Comparison of ENCODE assay signal across 10 cellular contexts in genomic region chr6:111845441-111845871, GRCh38. TPM values are rescaled to one million over a fixed set of nuclear protein-coding genes. Genes with fewer than 3 reads are reported as not detected.
DNase-seq lines count a peak whose midpoint lies in the region; ATAC-seq, FAIRE-seq and TF ChIP-seq lines count a peak whose summit lies in the region.
"Had no signal": no experiment of that assay in that cellular context is flagged by ENCODE, and none has a peak within 500 bp of the region (broad histone marks: within the 10 kb centered on the region; RNA-seq: fewer than 3 reads in every experiment).

No MANE protein-coding gene starts in this region.

- ATAC-seq in HG02938 (IDR thresholded peaks at IDR 0.05; ENCODE audit: unreplicated experiment), result peak; percentile 60
- no peak for ATAC-seq in activated naive CD8-positive, alpha-beta T cell treated with anti-CD3 and anti-CD28 coated beads, Interleukin-2, amount 10 ng/mL, durations not matched to agents 7 days and 5 days (ENCODE audit: low read depth)

- H3K9me3 ChIP-seq in small intestine (ENCODE audit: control insufficient read depth, low read depth), result no peaks in the 10 kb centered on the region
- no peaks in the 10 kb centered on the region for H3K9me3 ChIP-seq in prostate gland
- H3K9me3 ChIP-seq: thyroid gland had no signal

- no peaks in the 10 kb centered on the region for H3K36me3 ChIP-seq in small intestine (ENCODE audit: control insufficient read depth in 2 of 2, insufficient read depth in 2 of 2, low read length in 2 of 2)
- H3K36me3 ChIP-seq in prostate gland, result no peaks in the 10 kb centered on the region
- H3K36me3 ChIP-seq: thyroid gland had no signal

- H3K4me3 ChIP-seq in small intestine (ENCODE audit: low read depth in 1 of 2, low read length in 2 of 2) (no peak overlapping the region), prostate gland (no peak overlapping the region)
- H3K4me3 ChIP-seq: thyroid gland had no signal

- H3K4me3 Mint-ChIP-seq in activated CD4-positive, alpha-beta memory T cell treated with anti-CD3 and anti-CD28 coated beads for 36 hours, result peak overlapping the region; percentile 14
- no peak overlapping the region for H3K4me3 Mint-ChIP-seq in activated CD4-positive, alpha-beta memory T cell treated with anti-CD3 and anti-CD28 coated beads, Interleukin-2, amount 10 ng/mL, durations not matched to agents 7 days and 5 days
- H3K4me3 Mint-ChIP-seq in activated naive CD8-positive, alpha-beta T cell treated with anti-CD3 and anti-CD28 coated beads, Interleukin-2, amount 10 ng/mL, durations not matched to agents 7 days and 5 days, result peak overlapping the region; percentile 70

- CTCF ChIA-PET in activated CD4-positive, alpha-beta memory T cell treated with anti-CD3 and anti-CD28 coated beads for 36 hours (lab: Charles Lee), result interaction anchor here (0.8 to 2.7 kb wide), 10 partner anchors 21 to 198 kb away, joined by 3 to 7 read pairs (median 3); no protein-coding TSS in a partner anchor
- CTCF ChIA-PET in activated CD4-positive, alpha-beta memory T cell treated with anti-CD3 and anti-CD28 coated beads, Interleukin-2, amount 10 ng/mL, durations not matched to agents 7 days and 5 days (lab: Charles Lee), result interaction anchor here (1.0 to 3.2 kb wide), 2 partner anchors 22 to 25 kb away, joined by 5 to 17 read pairs; no protein-coding TSS in a partner anchor

- no peak for TF ChIP-seq POLR2A in prostate gland (IDR thresholded peaks at IDR 0.05)

- H3K27me3 Mint-ChIP-seq in activated CD4-positive, alpha-beta memory T cell treated with anti-CD3 and anti-CD28 coated beads for 36 hours, result no peaks in the 10 kb centered on the region
- H3K27me3 Mint-ChIP-seq in activated CD4-positive, alpha-beta memory T cell treated with anti-CD3 and anti-CD28 coated beads, Interleukin-2, amount 10 ng/mL, durations not matched to agents 7 days and 5 days, result no peaks in the 10 kb centered on the region
- no peaks in the 10 kb centered on the region for H3K27me3 Mint-ChIP-seq in activated naive CD8-positive, alpha-beta T cell treated with anti-CD3 and anti-CD28 coated beads, Interleukin-2, amount 10 ng/mL, durations not matched to agents 7 days and 5 days

- intact Hi-C loops in activated CD4-positive, alpha-beta memory T cell treated with anti-CD3 and anti-CD28 coated beads for 36 hours (cut with micrococcal nuclease), result no loop called here
- intact Hi-C loops in prostate gland (cut with DNase I), result no loop called here

- H3K27me3 ChIP-seq in small intestine (ENCODE audit: control insufficient read depth in 2 of 2, insufficient read depth in 2 of 2, low read length in 2 of 2) (no peaks in the 10 kb centered on the region), prostate gland (replicated peaks; ENCODE audit: insufficient read depth) (no peaks in the 10 kb centered on the region)
- H3K27me3 ChIP-seq: thyroid gland had no signal

- no peak for FAIRE-seq in small intestine (lab: Jason Lieb, UNC)

- peak overlapping the region; percentile 86 for H3K27ac Mint-ChIP-seq in activated CD4-positive, alpha-beta memory T cell treated with anti-CD3 and anti-CD28 coated beads for 36 hours
- H3K27ac Mint-ChIP-seq in activated CD4-positive, alpha-beta memory T cell treated with anti-CD3 and anti-CD28 coated beads, Interleukin-2, amount 10 ng/mL, durations not matched to agents 7 days and 5 days, result no peak overlapping the region
- no peak overlapping the region for H3K27ac Mint-ChIP-seq in activated naive CD8-positive, alpha-beta T cell treated with anti-CD3 and anti-CD28 coated beads, Interleukin-2, amount 10 ng/mL, durations not matched to agents 7 days and 5 days

- DNase-seq in activated CD4-positive, alpha-beta memory T cell treated with anti-CD3 and anti-CD28 coated beads for 36 hours, result peak; percentile 56
- DNase-seq in activated CD4-positive, alpha-beta memory T cell treated with anti-CD3 and anti-CD28 coated beads, Interleukin-2, amount 10 ng/mL, durations not matched to agents 7 days and 5 days, result no peak
- no peak for DNase-seq in activated naive CD8-positive, alpha-beta T cell treated with anti-CD3 and anti-CD28 coated beads, Interleukin-2, amount 10 ng/mL, durations not matched to agents 7 days and 5 days
- DNase-seq in small intestine (peak; percentile 34), prostate gland (ENCODE audit: low spot score) (no peak)
- no peak for DNase-seq in stimulated activated CD4-positive, alpha-beta T cell treated with anti-CD3 and anti-CD28 coated beads, Interleukin-4, amount 100 ng/mL, for 1 hour
- no peak for DNase-seq in central memory CD4-positive, alpha-beta T cell
- DNase-seq: activated gamma-delta T cell treated with Interleukin-2 at 50 U/mL for 16 hours, thyroid gland had no signal

- no peak for TF ChIP-seq CTCF in prostate gland (IDR thresholded peaks at IDR 0.05)

- H3K4me1 Mint-ChIP-seq in activated CD4-positive, alpha-beta memory T cell treated with anti-CD3 and anti-CD28 coated beads for 36 hours (ENCODE audit: low read depth), result peaks cover 62% of the 10 kb centered on the region
- H3K4me1 Mint-ChIP-seq in activated CD4-positive, alpha-beta memory T cell treated with anti-CD3 and anti-CD28 coated beads, Interleukin-2, amount 10 ng/mL, durations not matched to agents 7 days and 5 days, result peaks cover 17% of the 10 kb centered on the region
- peaks cover 53% of the 10 kb centered on the region for H3K4me1 Mint-ChIP-seq in activated naive CD8-positive, alpha-beta T cell treated with anti-CD3 and anti-CD28 coated beads, Interleukin-2, amount 10 ng/mL, durations not matched to agents 7 days and 5 days

- H3K27ac ChIP-seq in small intestine (ENCODE audit: low read depth in 1 of 2, low read length in 1 of 2) (peak overlapping the region; percentile 32 to 43), prostate gland (no peak overlapping the region)
- H3K27ac ChIP-seq: thyroid gland had no signal

- no peaks in the 10 kb centered on the region for H3K9me3 Mint-ChIP-seq in activated CD4-positive, alpha-beta memory T cell treated with anti-CD3 and anti-CD28 coated beads for 36 hours
- no peaks in the 10 kb centered on the region for H3K9me3 Mint-ChIP-seq in activated CD4-positive, alpha-beta memory T cell treated with anti-CD3 and anti-CD28 coated beads, Interleukin-2, amount 10 ng/mL, durations not matched to agents 7 days and 5 days
- no peaks in the 10 kb centered on the region for H3K9me3 Mint-ChIP-seq in activated naive CD8-positive, alpha-beta T cell treated with anti-CD3 and anti-CD28 coated beads, Interleukin-2, amount 10 ng/mL, durations not matched to agents 7 days and 5 days

- H3K4me1 ChIP-seq in small intestine (ENCODE audit: control insufficient read depth in 2 of 2, insufficient read depth in 1 of 2, low read depth in 1 of 2, low read length in 1 of 2) (peaks cover 2 to 8% of the 10 kb centered on the region in 2 donors), prostate gland (replicated peaks) (no peaks in the 10 kb centered on the region)

- WGBS in small intestine, 3 donors, result 64 to 68% (median 68%) methylated on average over 8 of the region's 8 CpGs
- WGBS in prostate gland, result 91% methylated on average over 8 of the region's 8 CpGs

- POLR2A ChIA-PET in activated CD4-positive, alpha-beta memory T cell treated with anti-CD3 and anti-CD28 coated beads for 36 hours (lab: Charles Lee), result interaction anchor here (0.7 to 3.5 kb wide), 12 partner anchors 12 to 170 kb away, joined by 3 to 26 read pairs (median 3); partner anchors contain the start of gene FYN
- POLR2A ChIA-PET in activated CD4-positive, alpha-beta memory T cell treated with anti-CD3 and anti-CD28 coated beads, Interleukin-2, amount 10 ng/mL, durations not matched to agents 7 days and 5 days (lab: Charles Lee), result interaction anchor here (0.5 to 3.6 kb wide), 11 partner anchors 14 to 94 kb away, joined by 3 to 31 read pairs (median 3); partner anchors contain the start of gene FYN
- POLR2A ChIA-PET in activated naive CD8-positive, alpha-beta T cell treated with anti-CD3 and anti-CD28 coated beads, Interleukin-2, amount 10 ng/mL, durations not matched to agents 7 days and 5 days (lab: Charles Lee), result interaction anchor here (1.0 to 2.6 kb wide), 3 partner anchors 21 to 148 kb away, joined by 3 to 9 read pairs (median 8); partner anchors contain the start of gene FYN

- H3K36me3 Mint-ChIP-seq in activated CD4-positive, alpha-beta memory T cell treated with anti-CD3 and anti-CD28 coated beads for 36 hours, result peaks cover 34% of the 10 kb centered on the region
- H3K36me3 Mint-ChIP-seq in activated CD4-positive, alpha-beta memory T cell treated with anti-CD3 and anti-CD28 coated beads, Interleukin-2, amount 10 ng/mL, durations not matched to agents 7 days and 5 days (ENCODE audit: low read depth), result peaks cover 38% of the 10 kb centered on the region
- H3K36me3 Mint-ChIP-seq in activated naive CD8-positive, alpha-beta T cell treated with anti-CD3 and anti-CD28 coated beads, Interleukin-2, amount 10 ng/mL, durations not matched to agents 7 days and 5 days, result peaks cover 12% of the 10 kb centered on the region

RNA-seq across cellular contexts. Expression of gene FYN, which starts 27.8 kb away (rescaled TPM):
- total RNA-seq in activated CD4-positive, alpha-beta memory T cell treated with anti-CD3 and anti-CD28 coated beads for 36 hours, result 100 to 1,000 TPM; 353 to 365 TPM
- total RNA-seq in activated CD4-positive, alpha-beta memory T cell treated with anti-CD3 and anti-CD28 coated beads, Interleukin-2, amount 10 ng/mL, durations not matched to agents 7 days and 5 days, result 100 to 1,000 TPM; 201 to 208 TPM
- total RNA-seq in activated naive CD8-positive, alpha-beta T cell treated with anti-CD3 and anti-CD28 coated beads, Interleukin-2, amount 10 ng/mL, durations not matched to agents 7 days and 5 days, result 100 to 1,000 TPM; 363 to 409 TPM
- polyA plus RNA-seq in small intestine, result 10 to 100 TPM; 17.9 to 33.8 (median 27.1) TPM
- 100 to 1,000 TPM in 1 of 2 donors, 10 to 100 TPM in 1; 13.7 to 103 TPM for total RNA-seq in prostate gland

Comparison
In these comparisons a context has a peak if more than half of its experiments do, and no peak if none do; other contexts are left out.
1. DNase-seq: peak in activated CD4-positive, alpha-beta memory T cell treated with anti-CD3 and anti-CD28 coated beads for 36 hours (single experiment) and small intestine (single experiment); none in activated CD4-positive, alpha-beta memory T cell treated with anti-CD3 and anti-CD28 coated beads, Interleukin-2, amount 10 ng/mL, durations not matched to agents 7 days and 5 days (single experiment), activated naive CD8-positive, alpha-beta T cell treated with anti-CD3 and anti-CD28 coated beads, Interleukin-2, amount 10 ng/mL, durations not matched to agents 7 days and 5 days (single experiment), stimulated activated CD4-positive, alpha-beta T cell treated with anti-CD3 and anti-CD28 coated beads, Interleukin-4, amount 100 ng/mL, for 1 hour (single experiment), prostate gland (single experiment) and central memory CD4-positive, alpha-beta T cell (single experiment).
2. H3K27ac ChIP-seq: peak in small intestine (2 of 2); none in prostate gland (0 of 2).